Comparison of ENCODE assay signal across 1 cellular context in genomic region chr22:18075101-18075730, GRCh38.
TF ChIP-seq lines count a peak whose summit lies in the region.

No MANE protein-coding gene starts in this region.

TF ChIP-seq in IMR-90, 13 proteins besides CTCF, POLR2A, EP300 and RAD21 (continued from another document):
- TF ChIP-seq BHLHE40 (IDR thresholded peaks at IDR 0.05; ENCODE audit: low read depth, low read length) (no peak), RFX5 (IDR thresholded peaks at IDR 0.05; ENCODE audit: low read depth, low read length) (no peak)
TF ChIP-seq in IMR-90: peak in this region for 0.
